ENCODE assay signal across 24 cellular contexts in genomic region chr5:68172314-68172713, GRCh38. TPM values are rescaled to one million over a fixed set of nuclear protein-coding genes. Genes with fewer than 3 reads are reported as not detected.
DNase-seq lines count a peak whose midpoint lies in the region; ATAC-seq and TF ChIP-seq lines count a peak whose summit lies in the region.
"Had no signal": no experiment of that assay in that cellular context is flagged by ENCODE, and none has a peak within 500 bp of the region (broad histone marks: within the 10 kb centered on the region; RNA-seq: fewer than 3 reads in every experiment).

No MANE protein-coding gene starts in this region.

- no peaks in the 10 kb centered on the region for H3K9me3 ChIP-seq in right atrium auricular region
- no peaks in the 10 kb centered on the region for H3K9me3 ChIP-seq in stomach smooth muscle (ENCODE audit: control insufficient read depth in 2 of 2, low read length in 2 of 2)
- H3K9me3 ChIP-seq: A549, left lung had no signal

- DNase-seq in right atrium auricular region (ENCODE audit: low spot score) (no peak), left cardiac atrium (no peak), mucosa of gallbladder (ENCODE audit: low spot score) (peak; percentile 40), NCI-H446 treated with DMSO at 0.1 percent for 48 hours (lab: John Stamatoyannopoulos, UW) (no peak), posterior vena cava (ENCODE audit: low spot score) (no peak), RPMI8226 (no peak)
- DNase-seq: activated CD4-positive, alpha-beta T cell treated with anti-CD3 and anti-CD28 coated beads for 48 hours; activated T-cell treated with anti-CD3 and anti-CD28 coated beads, Interleukin-2, amount 50 U/mL, for 24 hours; DMS153; head of caudate nucleus; IMR-90; left lung; midbrain; NCI-H1092 treated with DMSO at 0.1 percent for 48 hours; NCI-H187 treated with DMSO at 0.1 percent for 48 hours; NCI-H526; stimulated activated CD4-positive, alpha-beta T cell treated with anti-CD3 and anti-CD28 coated beads, Interleukin-1b, Interleukin-23, amount 100 ng/mL, for 48 hours had no signal

- H3K4me3 ChIP-seq in right atrium auricular region (no peak overlapping the region), stomach smooth muscle (ENCODE audit: low read length in 2 of 2) (no peak overlapping the region)
- H3K4me3 ChIP-seq: A549, left lung, skin epidermis had no signal

- TF ChIP-seq CTCF in right atrium auricular region (IDR thresholded peaks at IDR 0.05) = no peak

- H3K36me3 ChIP-seq in right atrium auricular region = no peaks in the 10 kb centered on the region
- H3K36me3 ChIP-seq in stomach smooth muscle (ENCODE audit: control insufficient read depth in 2 of 2, insufficient read depth in 2 of 2, low read length in 2 of 2) = no peaks in the 10 kb centered on the region
- H3K36me3 ChIP-seq: left lung had no signal

- peak overlapping the region; percentile 70 to 77 for H3K27ac ChIP-seq in right atrium auricular region
- H3K27ac ChIP-seq in stomach smooth muscle (ENCODE audit: low read length) = peak overlapping the region; percentile 55
- H3K27ac ChIP-seq: A549, parathyroid adenoma had no signal

- intact Hi-C loops in left cardiac atrium (cut with DNase I) = no loop called here
- intact Hi-C loops in posterior vena cava (cut with DNase I) = no loop called here

- no peak overlapping the region for H3K9ac ChIP-seq in stomach smooth muscle (ENCODE audit: low read length in 2 of 2)
- H3K9ac ChIP-seq: parathyroid adenoma had no signal

- H3K4me1 ChIP-seq in right atrium auricular region (peaks cover 0 to 16% of the 10 kb centered on the region in 2 donors), stomach smooth muscle (ENCODE audit: control insufficient read depth, insufficient read depth, low read length) (peaks cover 16% of the 10 kb centered on the region)
- H3K4me1 ChIP-seq: A549, left lung, parathyroid adenoma had no signal

- ATAC-seq in left cardiac atrium (no peak), HG03378 (IDR thresholded peaks at IDR 0.05; ENCODE audit: unreplicated experiment) (no peak)
- ATAC-seq: A549; HCT116; left lung; natural killer cell treated with Interleukin-12 subunit alpha and Interleukin-12 subunit beta and Interleukin-15 and Interleukin-18, amount 100 ng/mL, for 72 hours had no signal

- H3K27me3 ChIP-seq in right atrium auricular region = no peaks in the 10 kb centered on the region
- H3K27me3 ChIP-seq in stomach smooth muscle (ENCODE audit: control insufficient read depth in 1 of 2, insufficient read depth in 2 of 2, low read length in 2 of 2) = no peaks in the 10 kb centered on the region
- H3K27me3 ChIP-seq: left lung had no signal

RNA-seq across cellular contexts. Expression of gene PIK3R1, which starts 43.2 kb away (rescaled TPM):
- total RNA-seq in right atrium auricular region (10 to 100 TPM; 87.0 to 91.1 TPM), left cardiac atrium (100 to 1,000 TPM in 1 of 2 donors, 10 to 100 TPM in 1; 61.8 to 127 TPM), mucosa of gallbladder (125 TPM), posterior vena cava (100 to 1,000 TPM in 1 of 2 donors, 10 to 100 TPM in 1; 65.2 to 172 TPM)
